8 cellular contexts compared by ENCODE assay signal in genomic region chrX:155216179-155216939, GRCh38. TPM values are rescaled to one million over a fixed set of nuclear protein-coding genes. Genes with fewer than 3 reads are reported as not detected.
DNase-seq lines count a peak whose midpoint lies in the region; ATAC-seq and TF ChIP-seq lines count a peak whose summit lies in the region.

VBP1 (plus strand) TSS chrX:155216460; CDS start chrX:155216483, 23 bp downstream.

- peak within 1 kb of the TSS; percentile 75 for H3K27ac ChIP-seq in CD4-positive, alpha-beta T cell (ENCODE audit: low read depth, low read length)
- H3K27ac ChIP-seq in dorsolateral prefrontal cortex (peak within 1 kb of the TSS; percentile 12 to 93 (median 85)), liver (ENCODE audit: low read depth in 1 of 2, low read length in 2 of 2) (peak within 1 kb of the TSS; percentile 73 to 87)

- H3K27me3 ChIP-seq in CD4-positive, alpha-beta T cell (ENCODE audit: control insufficient read depth, insufficient read depth, low read length) = no peaks in the 10 kb centered on the region
- peaks cover 0 to 28% (median 0%) of the 10 kb centered on the region in 45 donors for H3K27me3 ChIP-seq in dorsolateral prefrontal cortex
- no peaks in the 10 kb centered on the region for H3K27me3 ChIP-seq in liver (ENCODE audit: control insufficient read depth in 4 of 4, insufficient read depth in 4 of 4, low read length in 3 of 4)

- intact Hi-C loops in CD4-positive, alpha-beta T cell (cut with DNase I, micrococcal nuclease) = loop anchor here (1.0 to 10.0 kb wide), 6 partner anchors 28 to 234 kb away; partner anchors contain the start of gene RAB39B (in 2 of the 2)
- intact Hi-C loops in activated CD4-positive, alpha-beta memory T cell treated with anti-CD3 and anti-CD28 coated beads for 36 hours (cut with micrococcal nuclease) = loop anchor here (1.0 to 10.0 kb wide), 4 partner anchors 28 to 236 kb away; partner anchors contain the start of gene RAB39B
- intact Hi-C loops in dorsolateral prefrontal cortex (cut with DNase I) = loop anchor here (2.0 to 5.0 kb wide), 2 partner anchors 46 to 48 kb away; partner anchors contain the start of gene RAB39B (in 2 of the 2)

- no peaks in the 10 kb centered on the region for H3K27me3 Mint-ChIP-seq in CD4-positive, alpha-beta T cell
- H3K27me3 Mint-ChIP-seq in activated CD4-positive, alpha-beta memory T cell treated with anti-CD3 and anti-CD28 coated beads for 36 hours = no peaks in the 10 kb centered on the region

- DNase-seq in CD4-positive, alpha-beta T cell = peak; percentile 73 to 85 (median 77)
- DNase-seq in NCI-H82 (lab: John Stamatoyannopoulos, UW) (peak; percentile 97), dorsolateral prefrontal cortex (peak; percentile 82 to 95 (median 93))
- DNase-seq in activated CD4-positive, alpha-beta memory T cell treated with anti-CD3 and anti-CD28 coated beads for 36 hours = peak; percentile 92
- peak; percentile 88 for DNase-seq in stimulated activated CD4-positive, alpha-beta T cell treated with anti-CD3 and anti-CD28 coated beads, Interleukin-4, amount 100 ng/mL, for 24 hours

- peak; percentile 49 for TF ChIP-seq CTCF in CD4-positive, alpha-beta T cell (IDR thresholded peaks at IDR 0.05)
- TF ChIP-seq CTCF in dorsolateral prefrontal cortex (IDR thresholded peaks at IDR 0.05 in 54 of 56, conservative IDR thresholded peaks at IDR 0.05 in 2 of 56; ENCODE audit: low read depth in 1 of 56, partially characterized antibody in 56 of 56) (peak in 48 of 56 donors; percentile 8 to 57 (median 36)), liver (IDR thresholded peaks at IDR 0.05; ENCODE audit: low read depth, low read length, missing input control) (peak; percentile 36)

- no peaks in the 10 kb centered on the region for H3K9me3 ChIP-seq in CD4-positive, alpha-beta T cell (ENCODE audit: control insufficient read depth, low read length)
- no peaks in the 10 kb centered on the region for H3K9me3 ChIP-seq in liver (ENCODE audit: control insufficient read depth in 4 of 4, low read length in 3 of 4)

- WGBS in liver = under 1% methylated on average over 53 of the region's 53 CpGs

- H3K4me1 ChIP-seq in liver (ENCODE audit: control insufficient read depth in 4 of 4, insufficient read depth in 4 of 4, low read length in 3 of 4) = peaks cover 3 to 12% (median 3%) of the 10 kb centered on the region in 4 donors

- CTCF ChIA-PET in CD4-positive, alpha-beta T cell (lab: Charles Lee) = interaction anchor here (0.7 to 1.7 kb wide), 10 partner anchors 10 to 74 kb away, joined by 3 to 6 read pairs (median 3); partner anchors contain the start of gene RAB39B
- CTCF ChIA-PET in activated CD4-positive, alpha-beta memory T cell treated with anti-CD3 and anti-CD28 coated beads for 36 hours (lab: Charles Lee) = interaction anchor here (0.8 to 2.2 kb wide), 10 partner anchors 9 to 203 kb away, joined by 3 to 6 read pairs (median 4); partner anchors contain the start of gene FUNDC2

- H3K9ac ChIP-seq in liver (ENCODE audit: low read depth in 1 of 2, low read length in 2 of 2) = peak within 1 kb of the TSS in 1 of 2 donors; percentile 64

- peak in 1 of 2 donors; percentile 37 for TF ChIP-seq RAD21 in liver (IDR thresholded peaks at IDR 0.05)

- peaks cover 0 to under 1% (median 0%) of the 10 kb centered on the region in 4 donors for H3K36me3 ChIP-seq in liver (ENCODE audit: control insufficient read depth in 4 of 4, insufficient read depth in 3 of 4, low read depth in 1 of 4, low read length in 3 of 4)

- H3K9me3 Mint-ChIP-seq in CD4-positive, alpha-beta T cell = no peaks in the 10 kb centered on the region
- H3K9me3 Mint-ChIP-seq in activated CD4-positive, alpha-beta memory T cell treated with anti-CD3 and anti-CD28 coated beads for 36 hours = no peaks in the 10 kb centered on the region

- H3K4me3 Mint-ChIP-seq in CD4-positive, alpha-beta T cell = peak within 1 kb of the TSS; percentile 99
- peak within 1 kb of the TSS; percentile 87 for H3K4me3 Mint-ChIP-seq in activated CD4-positive, alpha-beta memory T cell treated with anti-CD3 and anti-CD28 coated beads for 36 hours

- peak; percentile 97 for ATAC-seq in CD4-positive, alpha-beta T cell (ENCODE audit: poor library complexity)
- peak; percentile 97 for ATAC-seq in GM19438 (IDR thresholded peaks at IDR 0.05; ENCODE audit: low read depth, unreplicated experiment)
- peak; percentile 83 for ATAC-seq in HG03575 (IDR thresholded peaks at IDR 0.05; ENCODE audit: extremely low read depth, insufficient number of reproducible peaks, low FRiP score, unreplicated experiment)

- POLR2A ChIA-PET in CD4-positive, alpha-beta T cell (lab: Charles Lee) = interaction anchor here (0.5 to 2.1 kb wide), 11 partner anchors 9 to 189 kb away, joined by 3 to 27 read pairs (median 3); partner anchors contain the start of genes FUNDC2 and RAB39B
- POLR2A ChIA-PET in activated CD4-positive, alpha-beta memory T cell treated with anti-CD3 and anti-CD28 coated beads for 36 hours (lab: Charles Lee) = interaction anchor here (0.6 to 0.8 kb wide), 2 partner anchors 48 to 117 kb away, joined by 3 read pairs; partner anchors contain the start of gene RAB39B

- peak within 1 kb of the TSS; percentile 96 for H3K27ac Mint-ChIP-seq in CD4-positive, alpha-beta T cell
- H3K27ac Mint-ChIP-seq in activated CD4-positive, alpha-beta memory T cell treated with anti-CD3 and anti-CD28 coated beads for 36 hours = peak within 1 kb of the TSS; percentile 83

- peaks cover 8% of the 10 kb centered on the region for H3K36me3 Mint-ChIP-seq in CD4-positive, alpha-beta T cell (ENCODE audit: low read depth)
- peaks cover 1% of the 10 kb centered on the region for H3K36me3 Mint-ChIP-seq in activated CD4-positive, alpha-beta memory T cell treated with anti-CD3 and anti-CD28 coated beads for 36 hours

- H3K4me1 Mint-ChIP-seq in CD4-positive, alpha-beta T cell (ENCODE audit: low read depth) = peaks cover 35% of the 10 kb centered on the region
- peaks cover 19% of the 10 kb centered on the region for H3K4me1 Mint-ChIP-seq in activated CD4-positive, alpha-beta memory T cell treated with anti-CD3 and anti-CD28 coated beads for 36 hours (ENCODE audit: low read depth)

- H3K4me3 ChIP-seq in dorsolateral prefrontal cortex (peak within 1 kb of the TSS; percentile 44 to 80 (median 63)), liver (ENCODE audit: low read depth in 1 of 3, low read length in 3 of 3) (peak within 1 kb of the TSS; percentile 90 to 96 (median 93))

TF ChIP-seq in liver, 16 proteins besides CTCF, POLR2A, EP300 and RAD21 (continues in another document):
- TF ChIP-seq TAF1 (conservative IDR thresholded peaks at IDR 0.05) (peak; percentile 56), NR2F2 (IDR thresholded peaks at IDR 0.05) (no peak), EGR1 (IDR thresholded peaks at IDR 0.05; ENCODE audit: low read depth in 2 of 2) (no peak), YY1 (IDR thresholded peaks at IDR 0.05) (peak; percentile 98), HNF4G (IDR thresholded peaks at IDR 0.05) (no peak), SP1 (IDR thresholded peaks at IDR 0.05) (peak; percentile 72), JUND (IDR thresholded peaks at IDR 0.05) (no peak), RXRA (IDR thresholded peaks at IDR 0.05) (peak in 1 of 2 donors; percentile 10), REST (IDR thresholded peaks at IDR 0.05) (peak; percentile 63), FOXA2 (IDR thresholded peaks at IDR 0.05) (no peak), GABPA (IDR thresholded peaks at IDR 0.05 in 1 of 2, conservative IDR thresholded peaks at IDR 0.05 in 1 of 2) (no peak), FOXA1 (IDR thresholded peaks at IDR 0.05) (no peak), HNF4A (conservative IDR thresholded peaks at IDR 0.05) (no peak)
- TF ChIP-seq, protein P1, sequence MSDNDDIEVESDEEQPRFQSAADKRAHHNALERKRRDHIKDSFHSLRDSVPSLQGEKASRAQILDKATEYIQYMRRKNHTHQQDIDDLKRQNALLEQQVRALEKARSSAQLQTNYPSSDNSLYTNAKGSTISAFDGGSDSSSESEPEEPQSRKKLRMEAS (IDR thresholded peaks at IDR 0.05) = no peak

RNA-seq across cellular contexts. Expression of gene VBP1, which starts in this region (rescaled TPM):
- total RNA-seq in CD4-positive, alpha-beta T cell = 1 to 10 TPM; 8.5 to 8.7 TPM
- total RNA-seq in activated CD4-positive, alpha-beta memory T cell treated with anti-CD3 and anti-CD28 coated beads for 36 hours = 100 to 1,000 TPM in 1 of 2 experiments, 10 to 100 TPM in 1; 89.7 to 100 TPM
- total RNA-seq in dorsolateral prefrontal cortex (10 to 100 TPM; 34.0 to 81.7 (median 54.7) TPM), liver (10 to 100 TPM; 15.1 to 40.7 TPM)
- polyA plus RNA-seq in liver = 10 to 100 TPM; 16.3 to 16.9 TPM

Comparison
In these comparisons a context has a peak if more than half of its experiments do, and no peak if none do; other contexts are left out.
1. Peak in every context shown above with its lines: DNase-seq, ATAC-seq, H3K4me3 ChIP-seq and H3K27ac ChIP-seq.